In the genomic region with DNA sequence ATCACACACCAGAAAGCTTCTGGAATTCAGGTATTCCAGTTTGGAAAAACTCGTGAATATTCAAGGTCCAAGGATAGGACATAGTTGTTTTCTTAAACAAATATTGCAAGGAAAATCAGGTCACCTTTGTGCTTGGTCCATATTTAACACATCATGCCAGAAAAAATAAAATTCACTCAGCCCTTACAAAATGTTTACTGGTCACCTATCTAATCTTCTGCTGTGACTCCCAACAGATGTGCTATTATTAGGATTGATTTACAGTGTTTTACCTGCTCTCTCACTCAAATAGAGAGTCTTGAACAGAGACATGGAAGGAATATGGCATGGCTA, we compare ENCODE assay signal across 2 cellular contexts.
TF ChIP-seq lines count a peak whose summit lies in the region.

No MANE protein-coding gene starts in this region.

TF ChIP-seq in HepG2, 621 proteins besides CTCF, POLR2A, EP300 and RAD21:
- TF ChIP-seq SNAPC4 (CRISPR knock-in tag; IDR thresholded peaks at IDR 0.05) (no peak), RORA (CRISPR knock-in tag; IDR thresholded peaks at IDR 0.05) (no peak), ZNF337 (CRISPR knock-in tag; IDR thresholded peaks at IDR 0.05; ENCODE audit: borderline replicate concordance, low read depth) (no peak), AGO2 (optimal IDR thresholded peaks at IDR 0.05; ENCODE audit: low read depth, low read length) (no peak), KDM2A (CRISPR knock-in tag; IDR thresholded peaks at IDR 0.05; ENCODE audit: borderline replicate concordance, low read depth) (no peak), MBNL3 (CRISPR knock-in tag; conservative IDR thresholded peaks at IDR 0.05) (no peak)
- TF ChIP-seq, protein P1, sequence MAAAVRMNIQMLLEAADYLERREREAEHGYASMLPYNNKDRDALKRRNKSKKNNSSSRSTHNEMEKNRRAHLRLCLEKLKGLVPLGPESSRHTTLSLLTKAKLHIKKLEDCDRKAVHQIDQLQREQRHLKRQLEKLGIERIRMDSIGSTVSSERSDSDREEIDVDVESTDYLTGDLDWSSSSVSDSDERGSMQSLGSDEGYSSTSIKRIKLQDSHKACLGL (CRISPR knock-in tag; IDR thresholded peaks at IDR 0.05), result no peak

TF ChIP-seq in SK-N-SH, 30 proteins besides CTCF, POLR2A, EP300 and RAD21:
- TF ChIP-seq FOXJ3 (CRISPR knock-in tag; IDR thresholded peaks at IDR 0.05) (no peak), IRF3 (IDR thresholded peaks at IDR 0.05; ENCODE audit: low read depth, low read length) (no peak), RCOR1 (IDR thresholded peaks at IDR 0.05; ENCODE audit: low read length) (no peak), YY1 (IDR thresholded peaks at IDR 0.05; ENCODE audit: low read depth) (no peak), GABPA (IDR thresholded peaks at IDR 0.05; ENCODE audit: low read depth) (no peak), NFIC (IDR thresholded peaks at IDR 0.05; ENCODE audit: borderline replicate concordance) (no peak), ELF1 (IDR thresholded peaks at IDR 0.05) (no peak), RFX5 (IDR thresholded peaks at IDR 0.05; ENCODE audit: low read length) (no peak), POLR2AphosphoS5 (IDR thresholded peaks at IDR 0.05; ENCODE audit: low read depth, low read length) (no peak), GATA2 (CRISPR knock-in tag; IDR thresholded peaks at IDR 0.05) (no peak), SIN3A (IDR thresholded peaks at IDR 0.05; ENCODE audit: borderline replicate concordance, low read depth, low read length) (no peak), NRF1 (IDR thresholded peaks at IDR 0.05; ENCODE audit: low read depth, low read length) (no peak), FOXM1 (IDR thresholded peaks at IDR 0.05; ENCODE audit: low read depth) (no peak)
- TF ChIP-seq, protein P2, sequence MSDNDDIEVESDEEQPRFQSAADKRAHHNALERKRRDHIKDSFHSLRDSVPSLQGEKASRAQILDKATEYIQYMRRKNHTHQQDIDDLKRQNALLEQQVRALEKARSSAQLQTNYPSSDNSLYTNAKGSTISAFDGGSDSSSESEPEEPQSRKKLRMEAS (IDR thresholded peaks at IDR 0.05; ENCODE audit: low read depth), result no peak
- TF ChIP-seq, protein P3, sequence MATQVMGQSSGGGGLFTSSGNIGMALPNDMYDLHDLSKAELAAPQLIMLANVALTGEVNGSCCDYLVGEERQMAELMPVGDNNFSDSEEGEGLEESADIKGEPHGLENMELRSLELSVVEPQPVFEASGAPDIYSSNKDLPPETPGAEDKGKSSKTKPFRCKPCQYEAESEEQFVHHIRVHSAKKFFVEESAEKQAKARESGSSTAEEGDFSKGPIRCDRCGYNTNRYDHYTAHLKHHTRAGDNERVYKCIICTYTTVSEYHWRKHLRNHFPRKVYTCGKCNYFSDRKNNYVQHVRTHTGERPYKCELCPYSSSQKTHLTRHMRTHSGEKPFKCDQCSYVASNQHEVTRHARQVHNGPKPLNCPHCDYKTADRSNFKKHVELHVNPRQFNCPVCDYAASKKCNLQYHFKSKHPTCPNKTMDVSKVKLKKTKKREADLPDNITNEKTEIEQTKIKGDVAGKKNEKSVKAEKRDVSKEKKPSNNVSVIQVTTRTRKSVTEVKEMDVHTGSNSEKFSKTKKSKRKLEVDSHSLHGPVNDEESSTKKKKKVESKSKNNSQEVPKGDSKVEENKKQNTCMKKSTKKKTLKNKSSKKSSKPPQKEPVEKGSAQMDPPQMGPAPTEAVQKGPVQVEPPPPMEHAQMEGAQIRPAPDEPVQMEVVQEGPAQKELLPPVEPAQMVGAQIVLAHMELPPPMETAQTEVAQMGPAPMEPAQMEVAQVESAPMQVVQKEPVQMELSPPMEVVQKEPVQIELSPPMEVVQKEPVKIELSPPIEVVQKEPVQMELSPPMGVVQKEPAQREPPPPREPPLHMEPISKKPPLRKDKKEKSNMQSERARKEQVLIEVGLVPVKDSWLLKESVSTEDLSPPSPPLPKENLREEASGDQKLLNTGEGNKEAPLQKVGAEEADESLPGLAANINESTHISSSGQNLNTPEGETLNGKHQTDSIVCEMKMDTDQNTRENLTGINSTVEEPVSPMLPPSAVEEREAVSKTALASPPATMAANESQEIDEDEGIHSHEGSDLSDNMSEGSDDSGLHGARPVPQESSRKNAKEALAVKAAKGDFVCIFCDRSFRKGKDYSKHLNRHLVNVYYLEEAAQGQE (IDR thresholded peaks at IDR 0.05; ENCODE audit: low read depth, low read length), result no peak
